Comparison of ENCODE assay signal across 1 cellular context in the genomic region with DNA sequence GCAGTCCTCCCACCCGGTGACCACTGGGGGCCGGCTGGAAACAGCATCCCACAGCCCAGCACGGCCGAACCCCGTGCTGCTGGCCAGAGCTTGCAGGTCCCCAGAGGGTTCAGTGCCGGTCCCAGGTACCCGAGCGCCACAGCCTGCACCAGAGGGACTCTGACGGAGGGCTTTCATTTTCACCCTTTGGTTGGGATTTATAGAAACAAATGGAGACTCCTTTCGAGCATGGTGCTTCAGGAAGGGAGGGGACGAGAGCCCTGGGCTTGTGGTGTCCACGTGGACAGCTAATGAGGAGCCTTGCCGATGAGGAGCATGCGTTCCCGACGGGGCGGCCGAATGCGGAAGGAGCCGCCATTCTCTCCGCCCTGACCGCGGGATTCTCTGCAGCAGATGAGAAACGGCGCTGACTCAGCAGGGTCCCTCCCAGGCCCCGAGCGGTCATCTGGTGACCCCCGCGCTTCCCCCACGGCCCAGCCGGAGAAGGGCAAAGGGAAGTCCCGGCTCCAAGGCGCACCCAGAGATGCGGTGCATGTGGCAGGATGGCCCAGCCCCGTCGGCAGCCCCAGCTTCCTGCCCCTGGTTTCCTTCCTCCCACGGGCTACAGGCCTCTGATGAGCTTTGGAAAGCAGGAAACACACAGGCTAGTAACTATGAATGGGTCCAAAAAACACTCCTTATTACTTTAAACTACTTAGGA.
TF ChIP-seq lines count a peak whose summit lies in the region.

No MANE protein-coding gene starts in this region.

TF ChIP-seq in GM23338, 12 proteins besides CTCF, POLR2A, EP300 and RAD21 (continued from another document):
- TF ChIP-seq, protein P1, sequence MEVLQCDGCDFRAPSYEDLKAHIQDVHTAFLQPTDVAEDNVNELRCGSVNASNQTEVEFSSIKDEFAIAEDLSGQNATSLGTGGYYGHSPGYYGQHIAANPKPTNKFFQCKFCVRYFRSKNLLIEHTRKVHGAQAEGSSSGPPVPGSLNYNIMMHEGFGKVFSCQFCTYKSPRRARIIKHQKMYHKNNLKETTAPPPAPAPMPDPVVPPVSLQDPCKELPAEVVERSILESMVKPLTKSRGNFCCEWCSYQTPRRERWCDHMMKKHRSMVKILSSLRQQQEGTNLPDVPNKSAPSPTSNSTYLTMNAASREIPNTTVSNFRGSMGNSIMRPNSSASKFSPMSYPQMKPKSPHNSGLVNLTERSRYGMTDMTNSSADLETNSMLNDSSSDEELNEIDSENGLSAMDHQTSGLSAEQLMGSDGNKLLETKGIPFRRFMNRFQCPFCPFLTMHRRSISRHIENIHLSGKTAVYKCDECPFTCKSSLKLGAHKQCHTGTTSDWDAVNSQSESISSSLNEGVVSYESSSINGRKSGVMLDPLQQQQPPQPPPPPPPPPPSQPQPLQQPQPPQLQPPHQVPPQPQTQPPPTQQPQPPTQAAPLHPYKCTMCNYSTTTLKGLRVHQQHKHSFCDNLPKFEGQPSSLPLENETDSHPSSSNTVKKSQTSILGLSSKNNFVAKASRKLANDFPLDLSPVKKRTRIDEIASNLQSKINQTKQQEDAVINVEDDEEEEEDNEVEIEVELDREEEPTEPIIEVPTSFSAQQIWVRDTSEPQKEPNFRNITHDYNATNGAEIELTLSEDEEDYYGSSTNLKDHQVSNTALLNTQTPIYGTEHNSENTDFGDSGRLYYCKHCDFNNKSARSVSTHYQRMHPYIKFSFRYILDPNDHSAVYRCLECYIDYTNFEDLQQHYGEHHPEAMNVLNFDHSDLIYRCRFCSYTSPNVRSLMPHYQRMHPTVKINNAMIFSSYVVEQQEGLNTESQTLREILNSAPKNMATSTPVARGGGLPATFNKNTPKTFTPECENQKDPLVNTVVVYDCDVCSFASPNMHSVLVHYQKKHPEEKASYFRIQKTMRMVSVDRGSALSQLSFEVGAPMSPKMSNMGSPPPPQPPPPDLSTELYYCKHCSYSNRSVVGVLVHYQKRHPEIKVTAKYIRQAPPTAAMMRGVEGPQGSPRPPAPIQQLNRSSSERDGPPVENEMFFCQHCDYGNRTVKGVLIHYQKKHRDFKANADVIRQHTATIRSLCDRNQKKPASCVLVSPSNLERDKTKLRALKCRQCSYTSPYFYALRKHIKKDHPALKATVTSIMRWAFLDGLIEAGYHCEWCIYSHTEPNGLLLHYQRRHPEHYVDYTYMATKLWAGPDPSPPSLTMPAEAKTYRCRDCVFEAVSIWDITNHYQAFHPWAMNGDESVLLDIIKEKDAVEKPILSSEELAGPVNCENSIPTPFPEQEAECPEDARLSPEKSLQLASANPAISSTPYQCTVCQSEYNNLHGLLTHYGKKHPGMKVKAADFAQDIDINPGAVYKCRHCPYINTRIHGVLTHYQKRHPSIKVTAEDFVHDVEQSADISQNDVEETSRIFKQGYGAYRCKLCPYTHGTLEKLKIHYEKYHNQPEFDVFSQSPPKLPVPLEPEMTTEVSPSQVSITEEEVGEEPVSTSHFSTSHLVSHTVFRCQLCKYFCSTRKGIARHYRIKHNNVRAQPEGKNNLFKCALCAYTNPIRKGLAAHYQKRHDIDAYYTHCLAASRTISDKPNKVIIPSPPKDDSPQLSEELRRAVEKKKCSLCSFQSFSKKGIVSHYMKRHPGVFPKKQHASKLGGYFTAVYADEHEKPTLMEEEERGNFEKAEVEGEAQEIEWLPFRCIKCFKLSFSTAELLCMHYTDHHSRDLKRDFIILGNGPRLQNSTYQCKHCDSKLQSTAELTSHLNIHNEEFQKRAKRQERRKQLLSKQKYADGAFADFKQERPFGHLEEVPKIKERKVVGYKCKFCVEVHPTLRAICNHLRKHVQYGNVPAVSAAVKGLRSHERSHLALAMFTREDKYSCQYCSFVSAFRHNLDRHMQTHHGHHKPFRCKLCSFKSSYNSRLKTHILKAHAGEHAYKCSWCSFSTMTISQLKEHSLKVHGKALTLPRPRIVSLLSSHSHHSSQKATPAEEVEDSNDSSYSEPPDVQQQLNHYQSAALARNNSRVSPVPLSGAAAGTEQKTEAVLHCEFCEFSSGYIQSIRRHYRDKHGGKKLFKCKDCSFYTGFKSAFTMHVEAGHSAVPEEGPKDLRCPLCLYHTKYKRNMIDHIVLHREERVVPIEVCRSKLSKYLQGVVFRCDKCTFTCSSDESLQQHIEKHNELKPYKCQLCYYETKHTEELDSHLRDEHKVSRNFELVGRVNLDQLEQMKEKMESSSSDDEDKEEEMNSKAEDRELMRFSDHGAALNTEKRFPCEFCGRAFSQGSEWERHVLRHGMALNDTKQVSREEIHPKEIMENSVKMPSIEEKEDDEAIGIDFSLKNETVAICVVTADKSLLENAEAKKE (CRISPR knock-in tag; IDR thresholded peaks at IDR 0.05), result no peak
